Comparison of ENCODE assay signal across 16 cellular contexts in genomic region chr11:17613983-17614382, GRCh38.
DNase-seq lines count a peak whose midpoint lies in the region; ATAC-seq and TF ChIP-seq lines count a peak whose summit lies in the region.
"Had no signal": no experiment of that assay in that cellular context is flagged by ENCODE, and none has a peak within 500 bp of the region (broad histone marks: within the 10 kb centered on the region; RNA-seq: fewer than 3 reads in every experiment).

No MANE protein-coding gene starts in this region.

- TF ChIP-seq EP300 in esophagus muscularis mucosa (IDR thresholded peaks at IDR 0.05) = no peak

- no peaks in the 10 kb centered on the region for H3K4me1 ChIP-seq in esophagus muscularis mucosa
- H3K4me1 ChIP-seq in foreskin keratinocyte = no peaks in the 10 kb centered on the region

- no peaks in the 10 kb centered on the region for H3K9me3 Mint-ChIP-seq in activated CD8-positive, alpha-beta T cell treated with anti-CD3 and anti-CD28 coated beads, Interleukin-2, amount 10 ng/mL, durations not matched to agents 7 days and 5 days (ENCODE audit: insufficient read depth)
- H3K9me3 Mint-ChIP-seq in activated CD8-positive, alpha-beta T cell treated with anti-CD3 and anti-CD28 coated beads for 36 hours = no peaks in the 10 kb centered on the region

- intact Hi-C loops in activated CD8-positive, alpha-beta T cell treated with anti-CD3 and anti-CD28 coated beads for 36 hours (cut with micrococcal nuclease) = no loop called here
- intact Hi-C loops in esophagus muscularis mucosa (cut with DNase I) = no loop called here

- POLR2A ChIA-PET in activated CD8-positive, alpha-beta T cell treated with anti-CD3 and anti-CD28 coated beads, Interleukin-2, amount 10 ng/mL, durations not matched to agents 7 days and 5 days (lab: Charles Lee) = no interaction called here
- POLR2A ChIA-PET in activated CD8-positive, alpha-beta T cell treated with anti-CD3 and anti-CD28 coated beads for 36 hours (lab: Charles Lee) = no interaction called here
- POLR2A ChIA-PET in GM10248 (lab: Yijun Ruan, JAX) = no interaction called here

- H3K27me3 Mint-ChIP-seq in activated CD8-positive, alpha-beta T cell treated with anti-CD3 and anti-CD28 coated beads, Interleukin-2, amount 10 ng/mL, durations not matched to agents 7 days and 5 days (ENCODE audit: low read depth) = peaks cover 12% of the 10 kb centered on the region
- peaks cover 3% of the 10 kb centered on the region for H3K27me3 Mint-ChIP-seq in activated CD8-positive, alpha-beta T cell treated with anti-CD3 and anti-CD28 coated beads for 36 hours

- H3K27me3 ChIP-seq in esophagus muscularis mucosa (peaks cover 0 to 13% (median 0%) of the 10 kb centered on the region in 4 donors), foreskin keratinocyte (peaks cover 14% of the 10 kb centered on the region)

- H3K4me1 Mint-ChIP-seq in activated CD8-positive, alpha-beta T cell treated with anti-CD3 and anti-CD28 coated beads, Interleukin-2, amount 10 ng/mL, durations not matched to agents 7 days and 5 days (ENCODE audit: low read depth) = no peaks in the 10 kb centered on the region
- no peaks in the 10 kb centered on the region for H3K4me1 Mint-ChIP-seq in activated CD8-positive, alpha-beta T cell treated with anti-CD3 and anti-CD28 coated beads for 36 hours (ENCODE audit: low read depth)
- H3K4me1 Mint-ChIP-seq: CD4-positive, alpha-beta memory T cell had no signal

- no peaks in the 10 kb centered on the region for H3K36me3 Mint-ChIP-seq in activated CD8-positive, alpha-beta T cell treated with anti-CD3 and anti-CD28 coated beads, Interleukin-2, amount 10 ng/mL, durations not matched to agents 7 days and 5 days (ENCODE audit: low read depth)
- no peaks in the 10 kb centered on the region for H3K36me3 Mint-ChIP-seq in activated CD8-positive, alpha-beta T cell treated with anti-CD3 and anti-CD28 coated beads for 36 hours (ENCODE audit: low read depth)
- H3K36me3 Mint-ChIP-seq: CD4-positive, alpha-beta memory T cell had no signal

- peak; percentile 4 for DNase-seq in activated CD8-positive, alpha-beta T cell treated with anti-CD3 and anti-CD28 coated beads, Interleukin-2, amount 10 ng/mL, durations not matched to agents 7 days and 5 days
- no peak for DNase-seq in activated CD8-positive, alpha-beta T cell treated with anti-CD3 and anti-CD28 coated beads for 36 hours
- DNase-seq in GM10248 (ENCODE audit: extremely low spot score) (peak; percentile 3), esophagus muscularis mucosa (ENCODE audit: extremely low spot score) (peak; percentile 75), foreskin keratinocyte (no peak)
- peak; percentile 2 for DNase-seq in stimulated activated CD8-positive, alpha-beta memory T cell treated with anti-CD3 and anti-CD28 coated beads, Interleukin-4, amount 100 ng/mL, for 48 hours
- DNase-seq: C1 segment of cervical spinal cord; Calu3; CD4-positive, alpha-beta memory T cell; COR-L47; DMS53; DMS79 treated with DMSO at 0.1 percent for 48 hours; GF-D8; GM23248; H7; HCEC 1CT had no signal

- H3K27ac ChIP-seq in esophagus muscularis mucosa (replicated peaks in 1 of 4) = no peak overlapping the region
- H3K27ac ChIP-seq in foreskin keratinocyte = no peak overlapping the region
- H3K27ac ChIP-seq: GM23248 had no signal

- CTCF ChIA-PET in activated CD8-positive, alpha-beta T cell treated with anti-CD3 and anti-CD28 coated beads, Interleukin-2, amount 10 ng/mL, durations not matched to agents 7 days and 5 days (lab: Charles Lee) = no interaction called here
- CTCF ChIA-PET in activated CD8-positive, alpha-beta T cell treated with anti-CD3 and anti-CD28 coated beads for 36 hours (lab: Charles Lee) = no interaction called here
- CTCF ChIA-PET in GM10248 (lab: Yijun Ruan, JAX) = no interaction called here

- H3K36me3 ChIP-seq in esophagus muscularis mucosa = no peaks in the 10 kb centered on the region

- H3K4me3 ChIP-seq in esophagus muscularis mucosa = no peak overlapping the region
- H3K4me3 ChIP-seq: GM23248 had no signal

- H3K27ac Mint-ChIP-seq in activated CD8-positive, alpha-beta T cell treated with anti-CD3 and anti-CD28 coated beads, Interleukin-2, amount 10 ng/mL, durations not matched to agents 7 days and 5 days = no peak overlapping the region
- no peak overlapping the region for H3K27ac Mint-ChIP-seq in activated CD8-positive, alpha-beta T cell treated with anti-CD3 and anti-CD28 coated beads for 36 hours
- H3K27ac Mint-ChIP-seq: CD4-positive, alpha-beta memory T cell had no signal

- TF ChIP-seq POLR2A in esophagus muscularis mucosa (IDR thresholded peaks at IDR 0.05; ENCODE audit: low read depth) = no peak

- TF ChIP-seq CTCF in activated CD8-positive, alpha-beta T cell treated with anti-CD3 and anti-CD28 coated beads for 36 hours (IDR thresholded peaks at IDR 0.05) = no peak
- TF ChIP-seq CTCF in GM10248 (IDR thresholded peaks at IDR 0.05; ENCODE audit: control extremely low read depth, extremely low read depth, low read depth, missing control alignments) = no peak
- TF ChIP-seq CTCF in esophagus muscularis mucosa (IDR thresholded peaks at IDR 0.05) = no peak
- no peak for TF ChIP-seq CTCF in foreskin keratinocyte (conservative IDR thresholded peaks at IDR 0.05)

- WGBS in esophagus muscularis mucosa = 88% methylated on average over 5 of the region's 5 CpGs

- H3K4me3 Mint-ChIP-seq in activated CD8-positive, alpha-beta T cell treated with anti-CD3 and anti-CD28 coated beads, Interleukin-2, amount 10 ng/mL, durations not matched to agents 7 days and 5 days = no peak overlapping the region
- no peak overlapping the region for H3K4me3 Mint-ChIP-seq in activated CD8-positive, alpha-beta T cell treated with anti-CD3 and anti-CD28 coated beads for 36 hours
- H3K4me3 Mint-ChIP-seq: CD4-positive, alpha-beta memory T cell had no signal

- peaks cover 0 to 5% (median 4%) of the 10 kb centered on the region in 4 donors for H3K9me3 ChIP-seq in esophagus muscularis mucosa

- no peak for ATAC-seq in activated CD8-positive, alpha-beta T cell treated with anti-CD3 and anti-CD28 coated beads, Interleukin-2, amount 10 ng/mL, durations not matched to agents 7 days and 5 days
- ATAC-seq in activated CD8-positive, alpha-beta T cell treated with anti-CD3 and anti-CD28 coated beads for 36 hours = no peak
- ATAC-seq in foreskin keratinocyte = no peak

Comparison
In these comparisons a context has a peak if more than half of its experiments do, and no peak if none do; other contexts are left out.
1. DNase-seq: peak in activated CD8-positive, alpha-beta T cell treated with anti-CD3 and anti-CD28 coated beads, Interleukin-2, amount 10 ng/mL, durations not matched to agents 7 days and 5 days (single experiment), GM10248 (single experiment), esophagus muscularis mucosa (single experiment) and stimulated activated CD8-positive, alpha-beta memory T cell treated with anti-CD3 and anti-CD28 coated beads, Interleukin-4, amount 100 ng/mL, for 48 hours (single experiment); none in activated CD8-positive, alpha-beta T cell treated with anti-CD3 and anti-CD28 coated beads for 36 hours (single experiment) and foreskin keratinocyte (0 of 2).